ENCODE assay signal across 15 cellular contexts in genomic region chr16:19810817-19811731, GRCh38.
DNase-seq lines count a peak whose midpoint lies in the region; ATAC-seq and TF ChIP-seq lines count a peak whose summit lies in the region.
"Had no signal": no experiment of that assay in that cellular context is flagged by ENCODE, and none has a peak within 500 bp of the region (broad histone marks: within the 10 kb centered on the region; RNA-seq: fewer than 3 reads in every experiment).

No MANE protein-coding gene starts in this region.

- peak overlapping the region; percentile 23 for H3K9ac ChIP-seq in mesenchymal stem cell (ENCODE audit: low read length)

- no peak overlapping the region for H4K91ac ChIP-seq in mesenchymal stem cell (ENCODE audit: low read length)

- no peak overlapping the region for H3K4me3 Mint-ChIP-seq in activated CD8-positive, alpha-beta T cell treated with anti-CD3 and anti-CD28 coated beads for 36 hours
- H3K4me3 Mint-ChIP-seq: activated B cell treated with CpG ODN at 0.5 μM for 24 hours; CD4-positive, alpha-beta memory T cell; stimulated activated naive CD8-positive, alpha-beta T cell treated with anti-CD3 and anti-CD28 coated beads, Interleukin-15, amount 100 ng/mL, for 72 hours had no signal

- H2AFZ ChIP-seq in mesenchymal stem cell (ENCODE audit: low read depth, low read length): no peak overlapping the region

- no peak overlapping the region for H3K14ac ChIP-seq in mesenchymal stem cell (ENCODE audit: low read length in 2 of 2)

- no peaks in the 10 kb centered on the region for H3K36me3 ChIP-seq in mesenchymal stem cell (ENCODE audit: control insufficient read depth in 1 of 2, insufficient read depth in 2 of 2, low read depth in 1 of 2, low read length in 2 of 2)

- no peaks in the 10 kb centered on the region for H3K4me1 Mint-ChIP-seq in activated CD8-positive, alpha-beta T cell treated with anti-CD3 and anti-CD28 coated beads for 36 hours (ENCODE audit: low read depth)
- H3K4me1 Mint-ChIP-seq: activated B cell treated with CpG ODN at 0.5 μM for 24 hours; stimulated activated naive CD8-positive, alpha-beta T cell treated with anti-CD3 and anti-CD28 coated beads, Interleukin-15, amount 100 ng/mL, for 72 hours had no signal

- H3K4me1 ChIP-seq in mesenchymal stem cell (ENCODE audit: control insufficient read depth, insufficient read depth, low read depth, low read length): peaks cover 23% of the 10 kb centered on the region

- no peaks in the 10 kb centered on the region for H3K27me3 ChIP-seq in AG04450 (ENCODE audit: control insufficient read depth, insufficient read depth, low read length)
- no peaks in the 10 kb centered on the region for H3K27me3 ChIP-seq in mesenchymal stem cell (ENCODE audit: control insufficient read depth in 1 of 2, insufficient read depth in 1 of 2, low read length in 2 of 2)

- no peak overlapping the region for H4K8ac ChIP-seq in mesenchymal stem cell (ENCODE audit: low read length)

- WGBS in mesenchymal stem cell: 66% methylated on average over 9 of the region's 13 CpGs

- no peak overlapping the region for H3K27ac Mint-ChIP-seq in activated CD8-positive, alpha-beta T cell treated with anti-CD3 and anti-CD28 coated beads for 36 hours
- H3K27ac Mint-ChIP-seq: activated B cell treated with CpG ODN at 0.5 μM for 24 hours; CD4-positive, alpha-beta memory T cell had no signal

- H2BK15ac ChIP-seq in mesenchymal stem cell (ENCODE audit: low read depth, poor library complexity, severe bottlenecking): no peak overlapping the region

- no peaks in the 10 kb centered on the region for H3K79me1 ChIP-seq in mesenchymal stem cell (replicated peaks; ENCODE audit: low read length, poor library complexity, severe bottlenecking)

- no peak overlapping the region for H2BK120ac ChIP-seq in mesenchymal stem cell (ENCODE audit: low read depth, low read length)

- no peak overlapping the region for H3K18ac ChIP-seq in mesenchymal stem cell (ENCODE audit: low read depth in 1 of 2, low read length in 2 of 2)

- H3K4ac ChIP-seq in mesenchymal stem cell (ENCODE audit: low read depth in 1 of 2, low read length in 2 of 2): no peak overlapping the region

- CTCF ChIA-PET in AG04450 (lab: Charles Lee): no interaction called here
- CTCF ChIA-PET in activated CD8-positive, alpha-beta T cell treated with anti-CD3 and anti-CD28 coated beads for 36 hours (lab: Charles Lee): no interaction called here

- peaks cover 1% of the 10 kb centered on the region for H3K27me3 Mint-ChIP-seq in activated CD8-positive, alpha-beta T cell treated with anti-CD3 and anti-CD28 coated beads for 36 hours
- H3K27me3 Mint-ChIP-seq: stimulated activated naive CD8-positive, alpha-beta T cell treated with anti-CD3 and anti-CD28 coated beads, Interleukin-15, amount 100 ng/mL, for 72 hours had no signal

- POLR2A ChIA-PET in AG04450 (lab: Yijun Ruan, JAX): interaction anchor here (0.5 to 1.3 kb wide), 6 partner anchors 11 to 221 kb away, joined by 3 to 6 read pairs (median 4); partner anchors contain the start of gene KNOP1
- POLR2A ChIA-PET in activated CD8-positive, alpha-beta T cell treated with anti-CD3 and anti-CD28 coated beads for 36 hours (lab: Charles Lee): interaction anchor here (1.1 kb wide), 1 partner anchor 105 kb away, joined by 3 read pairs; no protein-coding TSS in a partner anchor

- H3K9me3 Mint-ChIP-seq in activated CD8-positive, alpha-beta T cell treated with anti-CD3 and anti-CD28 coated beads for 36 hours: peaks cover 5% of the 10 kb centered on the region

- DNase-seq in AG04450 (ENCODE audit: low read depth, low spot score) (peak; percentile 77), NCI-H226 (peak; percentile 96), dedifferentiated amniotic fluid mesenchymal stem cell (ENCODE audit: extremely low spot score) (peak; percentile 21), mesenchymal stem cell (peak; percentile 64), DMS 273 treated with DMSO at 0.1 percent for 48 hours (lab: John Stamatoyannopoulos, UW) (no peak), LoVo (ENCODE audit: low spot score) (no peak)
- DNase-seq in stimulated activated CD4-positive, alpha-beta T cell treated with anti-CD3 and anti-CD28 coated beads, Interleukin-15, amount 100 ng/mL, for 24 hours: no peak
- no peak for DNase-seq in activated CD8-positive, alpha-beta T cell treated with anti-CD3 and anti-CD28 coated beads for 36 hours
- DNase-seq: activated B cell treated with CpG ODN at 0.5 μM for 24 hours; activated naive CD4-positive, alpha-beta T cell; CD4-positive, alpha-beta memory T cell; mucosa of descending colon; MV-4-11; NK-92 treated with Interleukin-12 subunit alpha and Interleukin-12 subunit beta, amount 100 ng/mL, for 24 hours; stimulated activated naive CD8-positive, alpha-beta T cell treated with anti-CD3 and anti-CD28 coated beads, Interleukin-15, amount 100 ng/mL, for 72 hours had no signal

- no peak overlapping the region for H2AK5ac ChIP-seq in mesenchymal stem cell (ENCODE audit: low read length, severe bottlenecking)

- H3K4me2 ChIP-seq in mesenchymal stem cell (ENCODE audit: low read length, poor library complexity, severe bottlenecking): peak overlapping the region; percentile 58

- intact Hi-C loops in activated CD8-positive, alpha-beta T cell treated with anti-CD3 and anti-CD28 coated beads for 36 hours (cut with micrococcal nuclease): no loop called here

- H3K9me3 ChIP-seq in AG04450 (ENCODE audit: control insufficient read depth, insufficient read depth, low read length) (peaks cover 5% of the 10 kb centered on the region; the same call in 1 of the 2 replicates), mesenchymal stem cell (ENCODE audit: control insufficient read depth, low read length) (peaks cover 9% of the 10 kb centered on the region)
- H3K9me3 ChIP-seq: mucosa of descending colon had no signal

- no peak for TF ChIP-seq CTCF in AG04450 (IDR thresholded peaks at IDR 0.05; ENCODE audit: low read depth, low read length)
- no peak for TF ChIP-seq CTCF in activated CD8-positive, alpha-beta T cell treated with anti-CD3 and anti-CD28 coated beads for 36 hours (IDR thresholded peaks at IDR 0.05)

- no peak overlapping the region for H2BK5ac ChIP-seq in mesenchymal stem cell (ENCODE audit: low read depth, low read length, poor library complexity, severe bottlenecking)

- H3K4me3 ChIP-seq in AG04450 (ENCODE audit: low read depth, low read length) (no peak overlapping the region), mesenchymal stem cell (ENCODE audit: insufficient read depth in 1 of 2, low read depth in 1 of 2, low read length in 2 of 2) (peak overlapping the region in 1 of 2 experiments; percentile 2)
- H3K4me3 ChIP-seq: mucosa of descending colon had no signal

- no peak overlapping the region for H3K23ac ChIP-seq in mesenchymal stem cell (ENCODE audit: low read length in 2 of 2)

- no peak overlapping the region for H2BK12ac ChIP-seq in mesenchymal stem cell (ENCODE audit: low read length in 2 of 2)

- ATAC-seq in activated CD8-positive, alpha-beta T cell treated with anti-CD3 and anti-CD28 coated beads for 36 hours: no peak
- ATAC-seq: mucosa of descending colon; stimulated activated naive CD8-positive, alpha-beta T cell treated with anti-CD3 and anti-CD28 coated beads, Interleukin-15, amount 100 ng/mL, for 72 hours had no signal

- H3K27ac ChIP-seq in AG04450 (ENCODE audit: low read depth, low read length) (peak overlapping the region; percentile 91), mesenchymal stem cell (ENCODE audit: low read length, poor library complexity, severe bottlenecking) (peak overlapping the region; percentile 86)

- no peaks in the 10 kb centered on the region for H3K36me3 Mint-ChIP-seq in activated CD8-positive, alpha-beta T cell treated with anti-CD3 and anti-CD28 coated beads for 36 hours (ENCODE audit: low read depth)

Comparison
In these comparisons a context has a peak if more than half of its experiments do, and no peak if none do; other contexts are left out.
1. DNase-seq: peak in AG04450 (single experiment), NCI-H226 (single experiment), dedifferentiated amniotic fluid mesenchymal stem cell (single experiment) and mesenchymal stem cell (single experiment); none in DMS 273 treated with DMSO at 0.1 percent for 48 hours (single experiment), LoVo (single experiment), stimulated activated CD4-positive, alpha-beta T cell treated with anti-CD3 and anti-CD28 coated beads, Interleukin-15, amount 100 ng/mL, for 24 hours (single experiment) and activated CD8-positive, alpha-beta T cell treated with anti-CD3 and anti-CD28 coated beads for 36 hours (single experiment).